In genomic region chr9:83707768-83708514, GRCh38 we compare ENCODE assay signal across 8 cellular contexts. TPM values are rescaled to one million over a fixed set of nuclear protein-coding genes. Genes with fewer than 3 reads are reported as not detected.
DNase-seq lines count a peak whose midpoint lies in the region; ATAC-seq and TF ChIP-seq lines count a peak whose summit lies in the region.

UBQLN1 (minus strand) TSS chr9:83707958; CDS start chr9:83707679, 279 bp downstream.

- TF ChIP-seq RAD21 in Ishikawa (IDR thresholded peaks at IDR 0.05; ENCODE audit: low read depth): no peak

- H3K9me3 ChIP-seq in mucosa of descending colon: no peaks in the 10 kb centered on the region

- DNase-seq in DMS153 (lab: John Stamatoyannopoulos, UW) (peak; percentile 84), OCI-M2 (lab: John Stamatoyannopoulos, UW; ENCODE audit: unreplicated experiment) (peak; percentile 75), activated T-cell treated with anti-CD3 and anti-CD28 coated beads for 4 hours (peak; percentile 87), epithelial cell of prostate (ENCODE audit: low read depth, low spot score) (peak; percentile 82), mucosa of descending colon (peak; percentile 93 to 98 (median 95))
- peak; percentile 87 to 94 for DNase-seq in stimulated activated CD8-positive, alpha-beta memory T cell treated with anti-CD3 and anti-CD28 coated beads, Interleukin-4, amount 100 ng/mL, for 1 hour (ENCODE audit: low read depth in 2 of 2, low spot score in 1 of 2)

- peak within 1 kb of the TSS; percentile 95 for H3K27ac ChIP-seq in epithelial cell of prostate

- peak within 1 kb of the TSS; percentile 91 for H3K4me3 ChIP-seq in mucosa of descending colon

- no peak for TF ChIP-seq CTCF in mucosa of descending colon (IDR thresholded peaks at IDR 0.05)

- ATAC-seq in GM21619 (IDR thresholded peaks at IDR 0.05; ENCODE audit: unreplicated experiment) (peak; percentile 68), mucosa of descending colon (peak; percentile 97)

- H3K36me3 ChIP-seq in mucosa of descending colon (ENCODE audit: low read depth): no peaks in the 10 kb centered on the region

- TF ChIP-seq EP300 in Ishikawa (IDR thresholded peaks at IDR 0.05; ENCODE audit: borderline replicate concordance): 0 out of 2 replicates have a peak, but pooled peaks have one; percentile 38

- intact Hi-C loops in mucosa of descending colon (cut with DNase I, micrococcal nuclease): no loop called here

- H3K4me1 ChIP-seq in mucosa of descending colon (ENCODE audit: low read depth): peaks cover 11% of the 10 kb centered on the region

TF ChIP-seq in Ishikawa, 13 proteins besides CTCF, POLR2A, EP300 and RAD21:
- no peak for TF ChIP-seq ZBTB7A (IDR thresholded peaks at IDR 0.05; ENCODE audit: low read depth)
- TF ChIP-seq EGR1 (IDR thresholded peaks at IDR 0.05): peak; percentile 20; the same call in 1 of the 2 replicates
- TF ChIP-seq TAF1 (IDR thresholded peaks at IDR 0.05; ENCODE audit: low read depth): peak; percentile 84
- TF ChIP-seq YY1 (IDR thresholded peaks at IDR 0.05; ENCODE audit: low read depth): peak; percentile 77
- no peak for TF ChIP-seq FOXM1 (IDR thresholded peaks at IDR 0.05; ENCODE audit: borderline replicate concordance, low read depth)
- TF ChIP-seq TEAD4 (IDR thresholded peaks at IDR 0.05): peak; percentile 29
- peak; percentile 66; the same call in 1 of the 2 replicates for TF ChIP-seq TCF12 (IDR thresholded peaks at IDR 0.05; ENCODE audit: low read depth)
- no peak for TF ChIP-seq CEBPB (IDR thresholded peaks at IDR 0.05)
- TF ChIP-seq REST (IDR thresholded peaks at IDR 0.05; ENCODE audit: low read depth): no peak
- peak; percentile 92 for TF ChIP-seq CREB1 (IDR thresholded peaks at IDR 0.05; ENCODE audit: low read depth)
- TF ChIP-seq NFIC (IDR thresholded peaks at IDR 0.05): no peak; the same call in 1 of the 2 replicates
- TF ChIP-seq USF1 (IDR thresholded peaks at IDR 0.05): peak; percentile 51
- TF ChIP-seq MAX (IDR thresholded peaks at IDR 0.05): peak; percentile 92

RNA-seq across cellular contexts. Expression of gene UBQLN1, which starts in this region (rescaled TPM):
- 10 to 100 TPM; 74.3 to 100.0 (median 80.6) TPM for total RNA-seq in mucosa of descending colon

Comparison
In these comparisons a context has a peak if more than half of its experiments do, and no peak if none do; other contexts are left out.
1. Peak in every context shown above with its lines: DNase-seq, ATAC-seq, H3K4me3 ChIP-seq and H3K27ac ChIP-seq.